In the genomic region with DNA sequence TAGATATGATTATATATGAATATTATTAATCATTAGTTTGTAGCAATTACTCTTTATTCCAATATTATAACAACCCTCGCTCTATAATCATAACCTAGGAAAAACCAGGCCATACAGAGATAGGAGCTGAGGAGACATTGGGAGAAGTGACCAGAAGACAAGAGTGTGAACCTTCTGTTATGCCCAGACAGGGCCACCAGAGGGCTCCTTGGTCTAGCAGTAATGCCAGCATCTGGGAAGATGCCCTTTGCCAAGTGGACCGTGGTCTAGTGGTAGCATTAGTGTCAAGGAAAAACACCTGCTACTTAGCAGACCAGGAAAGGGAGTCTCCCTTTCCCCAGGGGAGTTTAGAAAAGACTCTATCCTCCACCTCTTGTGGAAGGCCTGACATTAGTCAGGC, we compare ENCODE assay signal across 9 cellular contexts. TPM values are rescaled to one million over a fixed set of nuclear protein-coding genes. Genes with fewer than 3 reads are reported as not detected.
DNase-seq lines count a peak whose midpoint lies in the region; ATAC-seq and TF ChIP-seq lines count a peak whose summit lies in the region.
"Not testable (repeated sequence)": the region's sequence is repeated elsewhere in the genome, so short reads cannot be mapped to it uniquely, and the experiment has no call there.
"Had no signal": no experiment of that assay in that cellular context is flagged by ENCODE, and none has a peak within 500 bp of the region (broad histone marks: within the 10 kb centered on the region; RNA-seq: fewer than 3 reads in every experiment).

No MANE protein-coding gene starts in this region.

- H3K36me3 ChIP-seq in HEK293 (ENCODE audit: control insufficient read depth in 2 of 2, insufficient read depth in 1 of 2, low read length in 2 of 2); adipocyte (ENCODE audit: control insufficient read depth, insufficient read depth, low read length, severe bottlenecking); mucosa of descending colon (ENCODE audit: low read depth): not testable (repeated sequence)

- CTCF ChIA-PET in HEK293 (lab: Yijun Ruan, JAX): interaction anchor here (0.6 to 4.3 kb wide), 6 partner anchors 12 to 138 kb away, joined by 3 to 36 read pairs (median 3); no protein-coding TSS in a partner anchor
- CTCF ChIA-PET in WTC11 (lab: Charles Lee): interaction anchor here (0.7 to 1.5 kb wide), 4 partner anchors 26 to 230 kb away, joined by 3 to 10 read pairs (median 3); no protein-coding TSS in a partner anchor

- not testable (repeated sequence) for H3K27ac ChIP-seq in C4-2B; HEK293 (ENCODE audit: extremely low read depth, low read depth, low read length)

- H3K9me3 ChIP-seq in HEK293 (ENCODE audit: control insufficient read depth, insufficient read depth, low read depth, low read length): not testable (repeated sequence)
- H3K9me3 ChIP-seq in adipocyte (ENCODE audit: control insufficient read depth, low read length): peaks cover 27% of the 10 kb centered on the region
- H3K9me3 ChIP-seq in mucosa of descending colon: peaks cover 34% of the 10 kb centered on the region

- H3K36me3 Mint-ChIP-seq in WTC11: peaks cover 53% of the 10 kb centered on the region

- intact Hi-C loops in mucosa of descending colon (cut with DNase I, micrococcal nuclease): loop anchor here (10.0 kb wide), 1 partner anchor 81 kb away; no protein-coding TSS in a partner anchor

- TF ChIP-seq CTCF in C4-2B (conservative IDR thresholded peaks at IDR 0.05) (peak; percentile 65), WTC11 (IDR thresholded peaks at IDR 0.05) (peak; percentile 56), fibroblast of pulmonary artery (IDR thresholded peaks at IDR 0.05; ENCODE audit: low read length, missing control alignments) (peak; percentile 51), mucosa of descending colon (IDR thresholded peaks at IDR 0.05) (peak; percentile 29)
- not testable (repeated sequence) for TF ChIP-seq CTCF in HEK293 (tag by site-specific recombination; IDR thresholded peaks at IDR 0.05)

- H3K27ac Mint-ChIP-seq in WTC11: not testable (repeated sequence)

- peak; percentile 1 to 37 for DNase-seq in NCI-H524 (lab: John Stamatoyannopoulos, UW)
- peak; percentile 60 for DNase-seq in WTC11 (ENCODE audit: low spot score)
- peak; percentile 62 for DNase-seq in adipocyte (ENCODE audit: low read depth)
- peak; percentile 56 for DNase-seq in fibroblast of pulmonary artery (ENCODE audit: low read depth)
- DNase-seq in mucosa of descending colon: peak in 2 of 3 donors; percentile 60 to 69
- DNase-seq in stimulated activated CD4-positive, alpha-beta T cell treated with anti-CD3 and anti-CD28 coated beads, TNF-alpha, amount 100 ng/mL, for 24 hours (ENCODE audit: low read depth in 3 of 3): peak in 2 of 3 experiments; percentile 16 to 41

- POLR2A ChIA-PET in HEK293 (lab: Yijun Ruan, JAX): interaction anchor here (0.9 kb wide), 1 partner anchor 338 kb away, joined by 4 read pairs; a partner anchor contains a TSS
- POLR2A ChIA-PET in WTC11 (lab: Charles Lee): not testable (repeated sequence)

- not testable (repeated sequence) for H3K4me1 Mint-ChIP-seq in WTC11

- not testable (repeated sequence) for ATAC-seq in WTC11, mucosa of descending colon

- H3K27me3 Mint-ChIP-seq in WTC11 (ENCODE audit: low read depth): not testable (repeated sequence)

- not testable (repeated sequence) for H3K9ac ChIP-seq in adipocyte (ENCODE audit: low read length)

- H3K27me3 ChIP-seq in adipocyte (replicated peaks; ENCODE audit: control insufficient read depth, insufficient read depth, low read length): not testable (repeated sequence)

- H3K4me1 ChIP-seq in HEK293 (ENCODE audit: control insufficient read depth, insufficient read depth, low read length); adipocyte (ENCODE audit: control insufficient read depth, insufficient read depth, low read length); mucosa of descending colon (ENCODE audit: low read depth): not testable (repeated sequence)

- H3K4me3 Mint-ChIP-seq in WTC11: not testable (repeated sequence)

- not testable (repeated sequence) for H3K4me3 ChIP-seq in HEK293 (ENCODE audit: low read depth, low read length); adipocyte (ENCODE audit: low read length); fibroblast of pulmonary artery (replicated peaks; ENCODE audit: low read depth, low read length); mucosa of descending colon

- H3K9me3 Mint-ChIP-seq in WTC11: peaks cover 53% of the 10 kb centered on the region

TF ChIP-seq in HEK293, 187 proteins besides CTCF, POLR2A, EP300 and RAD21:
- TF ChIP-seq ZNF654 (tag by site-specific recombination; IDR thresholded peaks at IDR 0.05; ENCODE audit: low read depth): peak; percentile 42
TF ChIP-seq in HEK293: peak in this region for 1; not testable (repeated sequence) for 186.

RNA-seq across cellular contexts. Expression of a gene that starts 12.9 kb away (rescaled TPM):
- 0.50 to 1.9 TPM (median 1.1 TPM) in 3 replicates for total RNA-seq in WTC11 (2021)
- 10 to 100 TPM in 1 of 3 donors, 1 to 10 TPM in 2; 2.2 to 17.8 (median 5.4) TPM for total RNA-seq in mucosa of descending colon
- total RNA-seq: T-helper 2 cell treated with Interferon-gamma antibody and Interleukin-4, amounts not matched to agents 100 ng/mL and 5 ng/mL, for 36 hours had no signal

RNA-seq across cellular contexts. Expression of a gene that starts 13.0 kb away (rescaled TPM):
- 7.1 to 8.4 TPM (median 7.2 TPM) in 3 replicates for total RNA-seq in WTC11 (2021)
- total RNA-seq in mucosa of descending colon: 10 to 100 TPM; 24.1 to 67.7 (median 51.0) TPM
